Comparison of ENCODE assay signal across 8 cellular contexts in the genomic region with DNA sequence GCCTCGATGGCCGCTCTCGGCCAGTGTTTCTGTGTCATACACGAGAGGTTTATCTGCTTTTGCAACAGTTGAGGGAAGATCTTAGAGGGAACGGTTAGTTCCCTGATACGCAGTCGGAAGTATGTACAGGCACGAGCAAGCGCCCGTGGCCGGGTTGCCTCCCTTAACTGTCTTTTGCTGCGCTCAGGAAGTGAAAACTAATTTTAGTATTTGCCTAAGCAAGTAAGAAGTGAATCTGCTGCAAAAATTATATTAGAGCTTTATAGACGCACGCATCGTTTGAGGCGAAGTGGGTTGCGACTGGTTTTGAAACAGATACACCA. TPM values are rescaled to one million over a fixed set of nuclear protein-coding genes. Genes with fewer than 3 reads are reported as not detected.
A peak's percentile ranks its signal among the peaks of the same experiment; 100 is the strongest.
DNase-seq lines count a peak whose midpoint lies in the region; ATAC-seq, FAIRE-seq and TF ChIP-seq lines count a peak whose summit lies in the region.

No MANE protein-coding gene starts in this region.

- H3K27me3 ChIP-seq in PC-3 (ENCODE audit: low read length) (no peaks in the 10 kb centered on the region), keratinocyte (ENCODE audit: control insufficient read depth, extremely low read depth, insufficient read depth, low read length) (no peaks in the 10 kb centered on the region)

- H3K9ac ChIP-seq in PC-3 (ENCODE audit: low read length), result peak overlapping the region; percentile 70
- H3K9ac ChIP-seq in keratinocyte (ENCODE audit: control insufficient read depth, extremely low read depth, insufficient read depth, low read length), result peak overlapping the region; percentile 77

- CTCF ChIA-PET in PC-3 (lab: Charles Lee), result no interaction called here

- no peak for TF ChIP-seq CTCF in PC-3 (conservative IDR thresholded peaks at IDR 0.05; ENCODE audit: low read depth, low read length)
- no peak for TF ChIP-seq CTCF in astrocyte of the spinal cord (IDR thresholded peaks at IDR 0.05; ENCODE audit: low read depth, low read length)
- TF ChIP-seq CTCF in keratinocyte (optimal IDR thresholded peaks at IDR 0.05 in 1 of 3, IDR thresholded peaks at IDR 0.05 in 1 of 3, conservative IDR thresholded peaks at IDR 0.05 in 1 of 3; ENCODE audit: extremely low read depth in 1 of 3, insufficient read depth in 2 of 3, low read length in 3 of 3), result no peak

- H4K20me1 ChIP-seq in PC-3 (ENCODE audit: low read length), result no peaks in the 10 kb centered on the region
- no peaks in the 10 kb centered on the region for H4K20me1 ChIP-seq in keratinocyte (ENCODE audit: control insufficient read depth, extremely low read depth, insufficient read depth, low read length)

- no peak for DNase-seq in activated CD4-positive, CD25-positive, alpha-beta regulatory T cell treated with anti-CD3 and anti-CD28 coated beads, Interleukin-2, amount 50 U/mL, for 72 hours
- DNase-seq in PC-3, result peak; percentile 19
- peak; percentile 28 for DNase-seq in astrocyte of the spinal cord (ENCODE audit: low read depth, low spot score)
- DNase-seq in keratinocyte (ENCODE audit: low read depth, low spot score), result no peak
- DNase-seq in stimulated activated naive CD4-positive, alpha-beta T cell (lab: John Stamatoyannopoulos, UW), result peak; percentile 15 to 63 (median 42)
- DNase-seq in epidermal melanocyte (ENCODE audit: insufficient read length, low spot score), result no peak

- peak overlapping the region; percentile 89 for H3K4me2 ChIP-seq in PC-3 (ENCODE audit: low read length)
- H3K4me2 ChIP-seq in keratinocyte (ENCODE audit: control insufficient read depth, extremely low read depth, insufficient read depth, low read depth, low read length), result peak overlapping the region; percentile 71

- H3K9me2 ChIP-seq in PC-3 (replicated peaks; ENCODE audit: low read length), result no peaks in the 10 kb centered on the region

- POLR2A ChIA-PET in PC-3 (lab: Charles Lee; ENCODE audit: unreplicated experiment), result interaction anchor here (0.5 kb wide), 1 partner anchor 13 kb away, joined by 3 read pairs; no protein-coding TSS in a partner anchor

- ATAC-seq in activated CD4-positive, CD25-positive, alpha-beta regulatory T cell treated with anti-CD3 and anti-CD28 coated beads, Interleukin-2, amount 50 U/mL, for 24 hours, result peak; percentile 15 to 27
- ATAC-seq in HG02938 (IDR thresholded peaks at IDR 0.05; ENCODE audit: unreplicated experiment), result peak; percentile 31
- peak; percentile 8 for ATAC-seq in PC-3

- H3K4me3 ChIP-seq in PC-3 (ENCODE audit: low read length), result peak overlapping the region; percentile 83
- H3K4me3 ChIP-seq in astrocyte of the spinal cord (ENCODE audit: low read depth, low read length), result peak overlapping the region; percentile 57
- peak overlapping the region; percentile 63 to 79 (median 73) for H3K4me3 ChIP-seq in keratinocyte (ENCODE audit: control insufficient read depth in 2 of 3, extremely low read depth in 1 of 3, insufficient read depth in 2 of 3, low read depth in 1 of 3, low read length in 3 of 3)

- no peak for FAIRE-seq in keratinocyte (lab: Jason Lieb, UNC)

- in situ Hi-C loops in astrocyte of the spinal cord (cut with HindIII; ENCODE audit: low sequenced_read_pairs), result no loop called here

- dilution Hi-C loops in keratinocyte (cut with MboI; ENCODE audit: extremely low pct_ligation_motif_present, low sequenced_read_pairs), result no loop called here

- no peaks in the 10 kb centered on the region for H3K9me1 ChIP-seq in keratinocyte (ENCODE audit: control insufficient read depth, extremely low read depth, insufficient read depth, low read length)

- H3F3A ChIP-seq in PC-3 (ENCODE audit: low read length, unreplicated experiment), result no peaks in the 10 kb centered on the region

- peaks cover 43% of the 10 kb centered on the region for H3K4me1 ChIP-seq in PC-3 (ENCODE audit: insufficient read depth, low read length)
- peaks cover 40% of the 10 kb centered on the region for H3K4me1 ChIP-seq in keratinocyte (ENCODE audit: control insufficient read depth, extremely low read depth, insufficient read depth, low read length)

- H3K79me2 ChIP-seq in PC-3 (ENCODE audit: low read length) (peaks cover 55% of the 10 kb centered on the region), keratinocyte (ENCODE audit: control insufficient read depth, insufficient read depth, low read length) (peaks cover 44% of the 10 kb centered on the region)

- peak overlapping the region; percentile 11; the same call in 1 of the 2 replicates for H3K27ac ChIP-seq in PC-3 (ENCODE audit: low read length)
- peak overlapping the region; percentile 66 for H3K27ac ChIP-seq in keratinocyte (ENCODE audit: control insufficient read depth, insufficient read depth, low read length)

- BruUV-seq in PC-3 (replicated peaks; lab: Mats Ljungman, UMichigan), result no TSS peak

- H2AFZ ChIP-seq in PC-3 (ENCODE audit: low read length) (peak overlapping the region; percentile 33; the same call in 1 of the 2 replicates), keratinocyte (ENCODE audit: control insufficient read depth, low read length) (no peak overlapping the region)

- intact Hi-C loops in PC-3 (cut with micrococcal nuclease), result loop anchor here (5.0 kb wide), 1 partner anchor 202 kb away; no protein-coding TSS in a partner anchor

- no peaks in the 10 kb centered on the region for H3K9me3 ChIP-seq in PC-3 (ENCODE audit: low read length)
- H3K9me3 ChIP-seq in keratinocyte (ENCODE audit: control insufficient read depth, low read depth, low read length), result no peaks in the 10 kb centered on the region

- H3K36me3 ChIP-seq in PC-3 (ENCODE audit: low read depth, low read length), result no peaks in the 10 kb centered on the region
- no peaks in the 10 kb centered on the region for H3K36me3 ChIP-seq in keratinocyte (ENCODE audit: control insufficient read depth in 2 of 2, extremely low read depth in 1 of 2, insufficient read depth in 2 of 2, low read length in 2 of 2)

RNA-seq across cellular contexts. Expression of gene MTM1, which starts 0.7 kb away (rescaled TPM):
- 5.5 and 13.7 TPM in 2 replicates for total RNA-seq in PC-3 (2014; rRNA removed)
- polyA plus RNA-seq in keratinocyte, result 7.3 to 13.9 TPM (median 9.6 TPM) in 3 replicates
- polyA plus RNA-seq in keratinocyte (2011; ENCODE audit: low read depth), result 12.6 TPM
- polyA plus RNA-seq in keratinocyte (2011; cell fraction: cytosol; rRNA removed), result 5.1 and 8.4 TPM in 2 replicates
- polyA plus RNA-seq in keratinocyte (2011; cell fraction: nucleus; rRNA removed), result 11.5 and 13.3 TPM in 2 replicates
- polyA plus RNA-seq in keratinocyte (2012; ENCODE audit: low replicate concordance), result 10.7 and 11.0 TPM in 2 replicates
- polyA minus RNA-seq in keratinocyte, result 5.0 to 14.7 TPM (median 10.7 TPM) in 3 replicates
- polyA minus RNA-seq in keratinocyte (2011; cell fraction: cytosol; rRNA and poly(A)+ RNA removed), result 3.5 TPM
- 9.5 and 15.0 TPM in 2 replicates for polyA minus RNA-seq in keratinocyte (2011; cell fraction: nucleus; rRNA and poly(A)+ RNA removed)

Comparison
In these comparisons a context has a peak if more than half of its experiments do, and no peak if none do; other contexts are left out.
1. DNase-seq: peak in PC-3 (single experiment), astrocyte of the spinal cord (single experiment) and stimulated activated naive CD4-positive, alpha-beta T cell (6 of 6); none in activated CD4-positive, CD25-positive, alpha-beta regulatory T cell treated with anti-CD3 and anti-CD28 coated beads, Interleukin-2, amount 50 U/mL, for 72 hours (single experiment), keratinocyte (single experiment) and epidermal melanocyte (single experiment).
2. Peak in every context shown above with its lines, with median percentiles within 50 percentile points of each other: ATAC-seq and H3K4me3 ChIP-seq.